Comparison of ENCODE assay signal across 27 cellular contexts in the genomic region with DNA sequence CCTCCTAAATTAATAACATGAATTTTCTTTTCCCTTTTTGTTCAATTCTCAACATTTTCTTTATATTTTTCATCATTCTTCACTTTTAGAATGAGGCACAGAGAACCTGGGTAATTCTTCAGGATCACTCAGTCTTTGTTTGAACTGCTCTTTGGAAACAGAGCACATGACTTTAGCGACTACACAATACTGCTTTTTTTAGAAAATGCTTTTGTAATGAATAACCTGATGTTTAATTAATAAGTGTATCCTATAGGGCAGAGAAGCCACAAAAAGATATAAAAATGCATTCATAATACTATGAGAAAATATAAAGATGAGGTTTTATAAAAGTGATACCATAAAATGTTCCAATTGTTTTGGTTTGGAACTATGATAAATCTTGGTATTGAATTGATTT.
"Had no signal": no experiment of that assay in that cellular context is flagged by ENCODE, and none has a peak within 500 bp of the region (broad histone marks: within the 10 kb centered on the region; RNA-seq: fewer than 3 reads in every experiment).

No MANE protein-coding gene starts in this region.

- FAIRE-seq: urothelium cell line had no signal

- H3K4me1 ChIP-seq: left ventricle myocardium inferior, neural progenitor cell, parathyroid adenoma, psoas muscle, right atrium auricular region, right lobe of liver, stomach, suprapubic skin, tibial artery, upper lobe of right lung had no signal

- H3K79me2 ChIP-seq: parathyroid adenoma had no signal

- H3K36me3 ChIP-seq: left ventricle myocardium inferior, neural progenitor cell, right atrium auricular region, right lobe of liver, stomach, suprapubic skin, thoracic aorta, tibial artery, upper lobe of right lung had no signal

- H3K9ac ChIP-seq: neural progenitor cell, parathyroid adenoma had no signal

- H2AFZ ChIP-seq: neural progenitor cell, parathyroid adenoma had no signal

- H3K9me3 ChIP-seq: left ventricle myocardium inferior, psoas muscle, right atrium auricular region, right lobe of liver, stomach, suprapubic skin, thoracic aorta, tibial artery, upper lobe of right lung had no signal

- H3K27ac ChIP-seq: left ventricle myocardium inferior, neural progenitor cell, parathyroid adenoma, psoas muscle, right atrium auricular region, right lobe of liver, stomach, suprapubic skin, thoracic aorta, tibial artery, upper lobe of right lung had no signal

- H3K9me3 Mint-ChIP-seq: nephron progenitor cell, neural progenitor cell had no signal

- DNase-seq: hippocampal formation; left ventricle myocardium inferior; mesendoderm; naive B cell; natural killer cell; nephron progenitor cell; nucleus accumbens; psoas muscle; right lobe of liver; stimulated activated CD4-positive, alpha-beta T cell treated with anti-CD3 and anti-CD28 coated beads, Interleukin-12 subunit alpha, Interleukin-12 subunit beta, amount 100 ng/mL, for 4 hours; stimulated activated CD4-positive, alpha-beta T cell treated with anti-CD3 and anti-CD28 coated beads, Interleukin-15, amount 100 ng/mL, for 24 hours; stimulated activated CD4-positive, alpha-beta T cell treated with anti-CD3 and anti-CD28 coated beads, Interleukin-2, amount 100 ng/mL, for 24 hours; stimulated activated CD4-positive, alpha-beta T cell treated with anti-CD3 and anti-CD28 coated beads, Interleukin-4, amount 100 ng/mL, for 1 hour; stimulated activated naive B cell treated with anti-CD40 and anti-IgM and Interleukin-4, amounts not matched to agents 10 μg/mL and 1 μg/mL and 100 μg/mL, for 72 hours; stimulated activated naive CD8-positive, alpha-beta T cell treated with anti-CD3 and anti-CD28 coated beads, Interleukin-15, Interleukin-2, amounts not matched to agents 100 U/mL and 50 U/mL, for 24 hours; stomach; tibial artery; trophoblast cell; upper lobe of right lung had no signal

- H3K4me3 ChIP-seq: left ventricle myocardium inferior, lung, neural progenitor cell, psoas muscle, right atrium auricular region, right lobe of liver, stomach, suprapubic skin, thoracic aorta, tibial artery, upper lobe of right lung had no signal

- H3K36me3 Mint-ChIP-seq: mesothelial cell of epicardium; naive B cell; natural killer cell; neural progenitor cell; stimulated activated naive B cell treated with anti-CD40 and anti-IgM and Interleukin-4, amounts not matched to agents 10 μg/mL and 1 μg/mL and 100 μg/mL, for 72 hours had no signal

- H3K4me1 Mint-ChIP-seq: naive B cell; natural killer cell; nephron progenitor cell; neural progenitor cell; stimulated activated naive B cell treated with anti-CD40 and anti-IgM and Interleukin-4, amounts not matched to agents 10 μg/mL and 1 μg/mL and 100 μg/mL, for 72 hours had no signal

- H3K27me3 ChIP-seq: neural progenitor cell, right atrium auricular region, right lobe of liver, stomach, suprapubic skin, tibial artery, upper lobe of right lung had no signal

- H3K27ac Mint-ChIP-seq: mesothelial cell of epicardium; naive B cell; natural killer cell; nephron progenitor cell; neural progenitor cell; stimulated activated naive B cell treated with anti-CD40 and anti-IgM and Interleukin-4, amounts not matched to agents 10 μg/mL and 1 μg/mL and 100 μg/mL, for 72 hours had no signal

- H3K27me3 Mint-ChIP-seq: naive B cell; stimulated activated naive B cell treated with anti-CD40 and anti-IgM and Interleukin-4, amounts not matched to agents 10 μg/mL and 1 μg/mL and 100 μg/mL, for 72 hours had no signal

- H3K4me3 Mint-ChIP-seq: mesothelial cell of epicardium; naive B cell; natural killer cell; nephron progenitor cell; neural progenitor cell; stimulated activated naive B cell treated with anti-CD40 and anti-IgM and Interleukin-4, amounts not matched to agents 10 μg/mL and 1 μg/mL and 100 μg/mL, for 72 hours had no signal

- H3K4me2 ChIP-seq: neural progenitor cell had no signal
